Comparison of ENCODE assay signal across 25 cellular contexts in genomic region chr7:108736266-108736891, GRCh38.
"Had no signal": no experiment of that assay in that cellular context is flagged by ENCODE, and none has a peak within 500 bp of the region (broad histone marks: within the 10 kb centered on the region; RNA-seq: fewer than 3 reads in every experiment).

No MANE protein-coding gene starts in this region.

- H3K27me3 ChIP-seq: esophagus squamous epithelium, neural progenitor cell, right lobe of liver, tibial artery, uterus had no signal

- H3K36me3 ChIP-seq: esophagus squamous epithelium, neural progenitor cell, right lobe of liver, tibial artery, uterus had no signal

- H3K27ac ChIP-seq: esophagus squamous epithelium, neural progenitor cell, parathyroid adenoma, right lobe of liver, tibial artery, uterus had no signal

- ATAC-seq: effector memory CD8-positive, alpha-beta T cell; left colon; left ventricle myocardium superior; naive thymus-derived CD4-positive, alpha-beta T cell; right lobe of liver; stimulated activated naive CD8-positive, alpha-beta T cell treated with anti-CD3 and anti-CD28 coated beads, Interleukin-15, amount 100 ng/mL, for 72 hours had no signal

- H3K4me3 ChIP-seq: esophagus squamous epithelium, neural progenitor cell, right lobe of liver, tibial artery, uterus had no signal

- DNase-seq: cortex of kidney; effector memory CD8-positive, alpha-beta T cell; erythroblast; esophagus squamous epithelium; foreskin melanocyte; hypothalamus; immature natural killer cell; islet precursor cell; kidney glomerular epithelial cell; left colon; left ventricle myocardium superior; mesendoderm; midbrain; naive thymus-derived CD4-positive, alpha-beta T cell; right lobe of liver; small intestine; stimulated activated CD4-positive, alpha-beta T cell treated with anti-CD3 and anti-CD28 coated beads, Interleukin-15, amount 100 ng/mL, for 24 hours; stimulated activated CD4-positive, alpha-beta T cell treated with anti-CD3 and anti-CD28 coated beads, Interleukin-2, amount 100 ng/mL, for 48 hours; stimulated activated CD8-positive, alpha-beta memory T cell treated with anti-CD3 and anti-CD28 coated beads, Interleukin-4, amount 100 ng/mL, for 48 hours; stimulated activated naive CD4-positive, alpha-beta T cell; stimulated activated naive CD8-positive, alpha-beta T cell treated with anti-CD3 and anti-CD28 coated beads, Interleukin-15, amount 100 ng/mL, for 72 hours; tibial artery; uterus had no signal

- H3K9me3 ChIP-seq: esophagus squamous epithelium, right lobe of liver, tibial artery, uterus had no signal

- H3K4me1 ChIP-seq: esophagus squamous epithelium, neural progenitor cell, parathyroid adenoma, right lobe of liver, tibial artery, uterus had no signal
